24 cellular contexts compared by ENCODE assay signal in genomic region chr6:131761762-131762067, GRCh38. TPM values are rescaled to one million over a fixed set of nuclear protein-coding genes. Genes with fewer than 3 reads are reported as not detected.
DNase-seq lines count a peak whose midpoint lies in the region; ATAC-seq, FAIRE-seq and TF ChIP-seq lines count a peak whose summit lies in the region.
"Had no signal": no experiment of that assay in that cellular context is flagged by ENCODE, and none has a peak within 500 bp of the region (broad histone marks: within the 10 kb centered on the region; RNA-seq: fewer than 3 reads in every experiment).

No MANE protein-coding gene starts in this region.

- ATAC-seq in PC-3 (no peak), HG02973 (IDR thresholded peaks at IDR 0.05; ENCODE audit: unreplicated experiment) (no peak)
- no peak for ATAC-seq in stimulated activated memory B cell treated with anti-CD40 and anti-IgM and Interleukin-4, amounts not matched to agents 10 μg/mL and 1 μg/mL and 100 μg/mL, for 72 hours
- ATAC-seq: GM12878, HepG2 had no signal

- H3K79me2 ChIP-seq in GM23248 (ENCODE audit: insufficient read depth) (no peaks in the 10 kb centered on the region), PC-3 (ENCODE audit: low read length) (no peaks in the 10 kb centered on the region), fibroblast of lung (ENCODE audit: control insufficient read depth, insufficient read depth, low read length) (no peaks in the 10 kb centered on the region)

- POLR2A ChIA-PET in PC-3 (lab: Charles Lee; ENCODE audit: unreplicated experiment), result no interaction called here

- no peak for FAIRE-seq in GM12892 (lab: Jason Lieb, UNC)
- FAIRE-seq: GM12878, GM19239, H1, HepG2 had no signal

- H3K36me3 ChIP-seq in GM23248 (ENCODE audit: low read depth) (no peaks in the 10 kb centered on the region), PC-3 (ENCODE audit: low read depth, low read length) (no peaks in the 10 kb centered on the region), fibroblast of lung (ENCODE audit: control insufficient read depth, insufficient read depth, low read length) (no peaks in the 10 kb centered on the region)
- H3K36me3 ChIP-seq: BE2C had no signal

- H3K4me3 ChIP-seq in GM23248, result no peak overlapping the region
- no peak overlapping the region for H3K4me3 ChIP-seq in PC-3 (ENCODE audit: low read length)
- no peak overlapping the region for H3K4me3 ChIP-seq in fibroblast of lung (replicated peaks in 1 of 4; ENCODE audit: control extremely low read depth in 1 of 4, insufficient read depth in 1 of 4, low read depth in 3 of 4, low read length in 4 of 4)
- H3K4me3 ChIP-seq: GM12878 had no signal

- no peaks in the 10 kb centered on the region for H3K4me1 Mint-ChIP-seq in stimulated activated memory B cell treated with anti-CD40 and anti-IgM and Interleukin-4, amounts not matched to agents 10 μg/mL and 1 μg/mL and 100 μg/mL, for 72 hours
- H3K4me1 Mint-ChIP-seq: CD4-positive, CD25-positive, alpha-beta regulatory T cell; CD8-positive, alpha-beta memory T cell; H9 had no signal

- H3F3A ChIP-seq in GM23248 (ENCODE audit: insufficient read depth) (peaks cover 57% of the 10 kb centered on the region), PC-3 (ENCODE audit: low read length, unreplicated experiment) (no peaks in the 10 kb centered on the region)

- TF ChIP-seq CTCF in PC-3 (conservative IDR thresholded peaks at IDR 0.05; ENCODE audit: low read depth, low read length) (no peak), fibroblast of lung (conservative IDR thresholded peaks at IDR 0.05 in 1 of 2, IDR thresholded peaks at IDR 0.05 in 1 of 2; ENCODE audit: low read depth in 1 of 2, low read length in 2 of 2) (no peak)

- in situ Hi-C loops in GM23248 (cut with MboI), result no loop called here

- peaks cover 10% of the 10 kb centered on the region for H3K27me3 Mint-ChIP-seq in stimulated activated memory B cell treated with anti-CD40 and anti-IgM and Interleukin-4, amounts not matched to agents 10 μg/mL and 1 μg/mL and 100 μg/mL, for 72 hours

- CTCF ChIA-PET in PC-3 (lab: Charles Lee), result no interaction called here

- H3K9me2 ChIP-seq in GM23248 (ENCODE audit: insufficient read depth) (no peaks in the 10 kb centered on the region), PC-3 (replicated peaks; ENCODE audit: low read length) (no peaks in the 10 kb centered on the region)

- H3K27ac Mint-ChIP-seq in stimulated activated memory B cell treated with anti-CD40 and anti-IgM and Interleukin-4, amounts not matched to agents 10 μg/mL and 1 μg/mL and 100 μg/mL, for 72 hours, result peak overlapping the region; percentile 39
- H3K27ac Mint-ChIP-seq: CD4-positive, CD25-positive, alpha-beta regulatory T cell; H9 had no signal

- H3K4me1 ChIP-seq in GM23248 (ENCODE audit: insufficient read depth), result peaks cover 80% of the 10 kb centered on the region
- H3K4me1 ChIP-seq in PC-3 (ENCODE audit: insufficient read depth, low read length), result peaks cover 18% of the 10 kb centered on the region
- peaks cover 18% of the 10 kb centered on the region for H3K4me1 ChIP-seq in fibroblast of lung (ENCODE audit: control insufficient read depth, extremely low read depth, insufficient read depth, low read length)
- H3K4me1 ChIP-seq: BE2C had no signal

- BruUV-seq in PC-3 (replicated peaks; lab: Mats Ljungman, UMichigan), result no TSS peak

- intact Hi-C loops in PC-3 (cut with micrococcal nuclease), result no loop called here

- no peak for TF ChIP-seq POLR2A in GM12892 (IDR thresholded peaks at IDR 0.05; ENCODE audit: low read depth, low read length)

- no peak overlapping the region for H2AFZ ChIP-seq in GM23248
- no peak overlapping the region for H2AFZ ChIP-seq in PC-3 (ENCODE audit: low read length)
- no peak overlapping the region for H2AFZ ChIP-seq in fibroblast of lung (ENCODE audit: low read length)

- no peaks in the 10 kb centered on the region for H4K20me1 ChIP-seq in GM23248 (ENCODE audit: insufficient read depth)
- no peaks in the 10 kb centered on the region for H4K20me1 ChIP-seq in PC-3 (ENCODE audit: low read length)
- no peaks in the 10 kb centered on the region for H4K20me1 ChIP-seq in fibroblast of lung (ENCODE audit: control insufficient read depth, extremely low read depth, insufficient read depth, low read length)

- no peak overlapping the region for H3K4me3 Mint-ChIP-seq in stimulated activated memory B cell treated with anti-CD40 and anti-IgM and Interleukin-4, amounts not matched to agents 10 μg/mL and 1 μg/mL and 100 μg/mL, for 72 hours
- H3K4me3 Mint-ChIP-seq: CD4-positive, CD25-positive, alpha-beta regulatory T cell; CD8-positive, alpha-beta memory T cell; H9 had no signal

- H3K9ac ChIP-seq in GM23248 (no peak overlapping the region), PC-3 (ENCODE audit: low read length) (no peak overlapping the region), fibroblast of lung (ENCODE audit: insufficient read depth, low read length) (no peak overlapping the region)

- H3K9me3 Mint-ChIP-seq in stimulated activated memory B cell treated with anti-CD40 and anti-IgM and Interleukin-4, amounts not matched to agents 10 μg/mL and 1 μg/mL and 100 μg/mL, for 72 hours, result no peaks in the 10 kb centered on the region
- H3K9me3 Mint-ChIP-seq: CD8-positive, alpha-beta memory T cell; H9 had no signal

- WGBS in GM23248 (ENCODE audit: low coverage in 1 of 2, low lambda C conversion rate in 2 of 2, missing lambda C conversion rate in 2 of 2), 2 experiments, result 52% methylated on average over 1 of the region's 1 CpG; no CpG with 5 or more reads in 1 of the 2 experiments

- H3K4me2 ChIP-seq in GM23248 (ENCODE audit: unreplicated experiment), result peak overlapping the region; percentile 31
- H3K4me2 ChIP-seq in PC-3 (ENCODE audit: low read length), result peak overlapping the region; percentile 63
- H3K4me2 ChIP-seq in fibroblast of lung (ENCODE audit: extremely low read depth, insufficient read depth, low read length), result peak overlapping the region; percentile 2

- H3K36me3 Mint-ChIP-seq in stimulated activated memory B cell treated with anti-CD40 and anti-IgM and Interleukin-4, amounts not matched to agents 10 μg/mL and 1 μg/mL and 100 μg/mL, for 72 hours, result no peaks in the 10 kb centered on the region
- H3K36me3 Mint-ChIP-seq: CD4-positive, CD25-positive, alpha-beta regulatory T cell; CD8-positive, alpha-beta memory T cell had no signal

- DNase-seq in GM23248 (no peak), PC-3 (no peak), fibroblast of lung (ENCODE audit: low read depth in 2 of 2) (no peak), glomerular visceral epithelial cell (ENCODE audit: extremely low spot score) (no peak), GM12892 (ENCODE audit: insufficient read length) (no peak), NCI-H226 (no peak)
- DNase-seq: 8988T; BE2C; C1 segment of cervical spinal cord; CD4-positive, CD25-positive, alpha-beta regulatory T cell; CD8-positive, alpha-beta memory T cell; COR-L47; DMS 273 treated with DMSO at 0.1 percent for 48 hours; DMS53; DND-41; H9; KG1 had no signal

- no peaks in the 10 kb centered on the region for H3K9me3 ChIP-seq in GM23248 (ENCODE audit: low read depth)
- no peaks in the 10 kb centered on the region for H3K9me3 ChIP-seq in PC-3 (ENCODE audit: low read length)
- no peaks in the 10 kb centered on the region for H3K9me3 ChIP-seq in fibroblast of lung (ENCODE audit: control insufficient read depth, insufficient read depth, low read depth, low read length)
- H3K9me3 ChIP-seq: BE2C had no signal

- no peaks in the 10 kb centered on the region for H3K27me3 ChIP-seq in GM23248 (replicated peaks; ENCODE audit: insufficient read depth)
- H3K27me3 ChIP-seq in PC-3 (ENCODE audit: low read length), result no peaks in the 10 kb centered on the region
- no peaks in the 10 kb centered on the region for H3K27me3 ChIP-seq in fibroblast of lung (ENCODE audit: control insufficient read depth, insufficient read depth, low read length)
- H3K27me3 ChIP-seq: BE2C had no signal

- H3K27ac ChIP-seq in GM23248 (0 out of 2 replicates have a peak overlapping the region, but pooled peaks have one; percentile 0), PC-3 (ENCODE audit: low read length) (peak overlapping the region; percentile 65), fibroblast of lung (ENCODE audit: insufficient read depth, low read length) (no peak overlapping the region)

RNA-seq across cellular contexts. Expression of gene ENPP1, which starts 46.1 kb away (rescaled TPM):
- 53.7 and 60.4 TPM in 2 replicates for total RNA-seq in GM23248 (2014; rRNA removed; shearing (Covaris generic))
- polyA plus RNA-seq in GM23248 (2016; fragmentation: Nextera tagmentation; extraction: Ambion mirVana) (34.2 and 36.3 TPM in 2 replicates), fibroblast of lung (48.6 and 51.7 TPM in 2 replicates)
- total RNA-seq in PC-3 (2014; rRNA removed) (4.4 and 5.1 TPM in 2 replicates), fibroblast of lung (13.1 and 85.4 TPM in 2 replicates)
- polyA plus RNA-seq in fibroblast of lung (2012), result 22.8 and 24.8 TPM in 2 replicates
- polyA minus RNA-seq in fibroblast of lung (ENCODE audit: low replicate concordance), result 13.0 and 15.2 TPM in 2 replicates
- not detected for polyA plus RNA-seq in GM12892 (2012; ENCODE audit: missing spikeins)
- total RNA-seq: CD4-positive, CD25-positive, alpha-beta regulatory T cell; G401 had no signal

RNA-seq across cellular contexts. Expression of gene CTAGE9, which starts 50.9 kb away (rescaled TPM):
- total RNA-seq in GM23248 (2014; rRNA removed; shearing (Covaris generic)), result not detected in 2 replicates
- polyA plus RNA-seq in GM23248 (2016; fragmentation: Nextera tagmentation; extraction: Ambion mirVana) (not detected in 2 replicates), fibroblast of lung (not detected in 2 replicates)
- total RNA-seq in PC-3 (2014; rRNA removed) (not detected in 2 replicates), fibroblast of lung (not detected in 2 replicates)
- polyA plus RNA-seq in fibroblast of lung (2012), result not detected in 2 replicates
- not detected in 2 replicates for polyA minus RNA-seq in fibroblast of lung (ENCODE audit: low replicate concordance)
- polyA plus RNA-seq in GM12892 (2012; ENCODE audit: missing spikeins), result not detected
- total RNA-seq: CD4-positive, CD25-positive, alpha-beta regulatory T cell; CD8-positive, alpha-beta memory T cell; G401; H1; H9; HepG2 had no signal
- polyA plus RNA-seq: CD4-positive, CD25-positive, alpha-beta regulatory T cell; CD8-positive, alpha-beta memory T cell; GM12878; H1; HepG2 had no signal

Comparison
In these comparisons a context has a peak if more than half of its experiments do, and no peak if none do; other contexts are left out.
1. H3K4me2 ChIP-seq: peak in every context shown above with its lines; median percentile 63 in PC-3; 31 in GM23248; 2 in fibroblast of lung.